Comparison of ENCODE assay signal across 27 cellular contexts in genomic region chr17:61658183-61658582, GRCh38.
DNase-seq lines count a peak whose midpoint lies in the region; ATAC-seq, FAIRE-seq and TF ChIP-seq lines count a peak whose summit lies in the region.
"Had no signal": no experiment of that assay in that cellular context is flagged by ENCODE, and none has a peak within 500 bp of the region (broad histone marks: within the 10 kb centered on the region; RNA-seq: fewer than 3 reads in every experiment).

No MANE protein-coding gene starts in this region.

- H3K36me3 ChIP-seq in HCT116 (ENCODE audit: control insufficient read depth in 1 of 2, insufficient read depth in 2 of 2, low read length in 2 of 2) (no peaks in the 10 kb centered on the region), endothelial cell of umbilical vein (ENCODE audit: control insufficient read depth in 2 of 2, extremely low read depth in 1 of 2, insufficient read depth in 2 of 2, low read length in 2 of 2) (no peaks in the 10 kb centered on the region), PC-3 (ENCODE audit: low read depth, low read length) (no peaks in the 10 kb centered on the region), stomach (no peaks in the 10 kb centered on the region)
- H3K36me3 ChIP-seq: BLaER1 treated with 17β-estradiol and CSF1 and Interleukin-3, amounts not matched to agents 10 nM and 100 nM had no signal

- H3K27me3 ChIP-seq in HCT116 (ENCODE audit: insufficient read depth, low read length) (no peaks in the 10 kb centered on the region), endothelial cell of umbilical vein (ENCODE audit: control insufficient read depth in 2 of 2, insufficient read depth in 2 of 2, low read length in 2 of 2) (no peaks in the 10 kb centered on the region), PC-3 (ENCODE audit: low read length) (no peaks in the 10 kb centered on the region), stomach (no peaks in the 10 kb centered on the region)
- H3K27me3 ChIP-seq: BLaER1 treated with 17β-estradiol and CSF1 and Interleukin-3, amounts not matched to agents 10 nM and 100 nM had no signal

- no peak for TF ChIP-seq RAD21 in HCT116 (IDR thresholded peaks at IDR 0.05; ENCODE audit: low read depth)

- 73 to 91% (median 82%) methylated on average over 2 of the region's 2 CpGs for WGBS in stomach, 5 donors

- TF ChIP-seq CTCF in HCT116 (IDR thresholded peaks at IDR 0.05 in 2 of 3, conservative IDR thresholded peaks at IDR 0.05 in 1 of 3; ENCODE audit: borderline replicate concordance in 1 of 3, insufficient read depth in 1 of 3, low read depth in 2 of 3, low read length in 2 of 3) = no peak
- TF ChIP-seq CTCF in endothelial cell of umbilical vein (IDR thresholded peaks at IDR 0.05; ENCODE audit: extremely low read depth in 1 of 2, insufficient read depth in 1 of 2, low read depth in 1 of 2, low read length in 2 of 2) = no peak
- TF ChIP-seq CTCF in PC-3 (conservative IDR thresholded peaks at IDR 0.05; ENCODE audit: low read depth, low read length) = no peak
- TF ChIP-seq CTCF in stomach (IDR thresholded peaks at IDR 0.05) = no peak

- intact Hi-C loops in HCT116 (cut with micrococcal nuclease) (no loop called here), endothelial cell of umbilical vein (cut with micrococcal nuclease) (no loop called here), PC-3 (cut with micrococcal nuclease) (no loop called here), stomach (cut with DNase I; ENCODE audit: low total_unique reads) (no loop called here)

- peaks cover 5% of the 10 kb centered on the region for H3K9me3 Mint-ChIP-seq in activated T-cell treated with anti-CD3 and anti-CD28 coated beads, Interleukin-2, amount 50 U/mL, for 24 hours

- H3K79me2 ChIP-seq in HCT116 (ENCODE audit: insufficient read depth, low read length) = no peaks in the 10 kb centered on the region
- H3K79me2 ChIP-seq in endothelial cell of umbilical vein (ENCODE audit: control insufficient read depth, insufficient read depth, low read length) = no peaks in the 10 kb centered on the region
- no peaks in the 10 kb centered on the region for H3K79me2 ChIP-seq in PC-3 (ENCODE audit: low read length)

- H4K20me1 ChIP-seq in HCT116 (ENCODE audit: insufficient read depth) = no peaks in the 10 kb centered on the region
- H4K20me1 ChIP-seq in endothelial cell of umbilical vein (replicated peaks; ENCODE audit: control insufficient read depth, extremely low read depth, insufficient read depth, low read length) = no peaks in the 10 kb centered on the region
- no peaks in the 10 kb centered on the region for H4K20me1 ChIP-seq in PC-3 (ENCODE audit: low read length)
- H4K20me1 ChIP-seq: BLaER1 treated with 17β-estradiol and CSF1 and Interleukin-3, amounts not matched to agents 10 nM and 100 nM had no signal

- FAIRE-seq in endothelial cell of umbilical vein (lab: Jason Lieb, UNC) = no peak
- FAIRE-seq: A204.1, GM12891, GM19239 had no signal

- DNase-seq in HCT116 (ENCODE audit: low read depth, low spot score) (no peak), amniotic epithelial cell (ENCODE audit: low read depth) (peak; percentile 25), endothelial cell of umbilical vein (ENCODE audit: low read depth, low spot score) (peak; percentile 4), PC-3 (no peak), stomach (no peak)
- no peak for DNase-seq in activated T-cell treated with anti-CD3 and anti-CD28 coated beads, Interleukin-2, amount 50 U/mL, for 24 hours
- DNase-seq: 8988T; ACHN; AML-193; Caco-2; Calu3; CD4-positive, alpha-beta T cell; CD8-positive, alpha-beta T cell; DMS 273 treated with DMSO at 0.1 percent for 48 hours; DMS153; DMS53; DMS79; DND-41; EL; GDM1 had no signal

- H2AFZ ChIP-seq in HCT116 (ENCODE audit: low read depth, low read length, poor library complexity, severe bottlenecking) (peak overlapping the region; percentile 22), endothelial cell of umbilical vein (ENCODE audit: low read depth, low read length) (no peak overlapping the region), PC-3 (ENCODE audit: low read length) (no peak overlapping the region)

- no peak overlapping the region for H3K4me3 ChIP-seq in HCT116 (replicated peaks in 1 of 2; ENCODE audit: low read depth in 1 of 2, low read length in 2 of 2)
- H3K4me3 ChIP-seq in endothelial cell of umbilical vein (replicated peaks in 1 of 3; ENCODE audit: insufficient read depth in 1 of 3, low read depth in 1 of 3, low read length in 3 of 3) = no peak overlapping the region
- H3K4me3 ChIP-seq in PC-3 (ENCODE audit: low read length) = no peak overlapping the region
- H3K4me3 ChIP-seq in stomach = no peak overlapping the region
- H3K4me3 ChIP-seq: BLaER1 treated with 17β-estradiol and CSF1 and Interleukin-3, amounts not matched to agents 10 nM and 100 nM had no signal

- H3K4me1 Mint-ChIP-seq in activated T-cell treated with anti-CD3 and anti-CD28 coated beads, Interleukin-2, amount 50 U/mL, for 24 hours (ENCODE audit: low read depth) = no peaks in the 10 kb centered on the region
- H3K4me1 Mint-ChIP-seq: B cell had no signal

- RAD21 ChIA-PET in HCT116 (lab: Charles Lee; ENCODE audit: low non-redundant PET in 1 of 2, low total read pairs in 2 of 2, uncharacterized antibody in 2 of 2, unreplicated experiment in 2 of 2) = no interaction called here

- no peaks in the 10 kb centered on the region for H3K36me3 Mint-ChIP-seq in activated T-cell treated with anti-CD3 and anti-CD28 coated beads, Interleukin-2, amount 50 U/mL, for 24 hours (ENCODE audit: low read depth)
- H3K36me3 Mint-ChIP-seq: CD8-positive, alpha-beta T cell had no signal

- H3K4me2 ChIP-seq in HCT116 (ENCODE audit: low read length) (no peak overlapping the region), endothelial cell of umbilical vein (ENCODE audit: insufficient read depth, low read length) (no peak overlapping the region), PC-3 (ENCODE audit: low read length) (no peak overlapping the region)
- H3K4me2 ChIP-seq: BLaER1 treated with 17β-estradiol and CSF1 and Interleukin-3, amounts not matched to agents 10 nM and 100 nM had no signal

- no peak overlapping the region for H3K4me3 Mint-ChIP-seq in activated T-cell treated with anti-CD3 and anti-CD28 coated beads, Interleukin-2, amount 50 U/mL, for 24 hours
- H3K4me3 Mint-ChIP-seq: B cell; CD4-positive, alpha-beta T cell; CD8-positive, alpha-beta T cell had no signal

- no peaks in the 10 kb centered on the region for H3K9me1 ChIP-seq in endothelial cell of umbilical vein (replicated peaks; ENCODE audit: control insufficient read depth, extremely low read depth, insufficient read depth, low read length)

- no peak for TF ChIP-seq EP300 in stomach (IDR thresholded peaks at IDR 0.05)

- no peak overlapping the region for H3K9ac ChIP-seq in HCT116 (ENCODE audit: low read length)
- no peak overlapping the region for H3K9ac ChIP-seq in endothelial cell of umbilical vein (replicated peaks; ENCODE audit: extremely low read depth, insufficient read depth, low read length)
- H3K9ac ChIP-seq in PC-3 (ENCODE audit: low read length) = no peak overlapping the region
- H3K9ac ChIP-seq: BLaER1 treated with 17β-estradiol and CSF1 and Interleukin-3, amounts not matched to agents 10 nM and 100 nM had no signal

- no peak overlapping the region for H3K27ac Mint-ChIP-seq in activated T-cell treated with anti-CD3 and anti-CD28 coated beads, Interleukin-2, amount 50 U/mL, for 24 hours
- H3K27ac Mint-ChIP-seq: B cell; CD4-positive, alpha-beta T cell; CD8-positive, alpha-beta T cell had no signal

- TF ChIP-seq POLR2A in HCT116 (IDR thresholded peaks at IDR 0.05; ENCODE audit: borderline replicate concordance, extremely low read depth, insufficient read depth, insufficient read length) (no peak), endothelial cell of umbilical vein (IDR thresholded peaks at IDR 0.05; ENCODE audit: low read depth, low read length) (no peak), stomach (IDR thresholded peaks at IDR 0.05) (no peak)

- H3K4me1 ChIP-seq in HCT116 (ENCODE audit: control insufficient read depth in 1 of 2, insufficient read depth in 2 of 2, low read length in 2 of 2) (no peaks in the 10 kb centered on the region), endothelial cell of umbilical vein (ENCODE audit: control insufficient read depth, extremely low read depth, insufficient read depth, low read length) (peaks cover 33% of the 10 kb centered on the region), PC-3 (ENCODE audit: insufficient read depth, low read length) (no peaks in the 10 kb centered on the region), stomach (no peaks in the 10 kb centered on the region)
- H3K4me1 ChIP-seq: BLaER1 treated with 17β-estradiol and CSF1 and Interleukin-3, amounts not matched to agents 10 nM and 100 nM; Caco-2 had no signal

- H3K9me3 ChIP-seq in HCT116 (ENCODE audit: control insufficient read depth in 1 of 2, insufficient read depth in 1 of 2, low read depth in 1 of 2, low read length in 2 of 2) (no peaks in the 10 kb centered on the region), endothelial cell of umbilical vein (replicated peaks; ENCODE audit: control insufficient read depth, insufficient read depth, low read length) (no peaks in the 10 kb centered on the region), PC-3 (ENCODE audit: low read length) (no peaks in the 10 kb centered on the region), stomach (peaks cover 0 to 13% (median 9%) of the 10 kb centered on the region in 4 donors)
- H3K9me3 ChIP-seq: Caco-2 had no signal

- H3K27ac ChIP-seq in HCT116 (ENCODE audit: low read depth, low read length) (no peak overlapping the region), endothelial cell of umbilical vein (ENCODE audit: insufficient read depth, low read depth, low read length) (peak overlapping the region; percentile 97), PC-3 (ENCODE audit: low read length) (no peak overlapping the region), stomach (no peak overlapping the region)
- H3K27ac ChIP-seq: BLaER1 treated with 17β-estradiol and CSF1 and Interleukin-3, amounts not matched to agents 10 nM and 100 nM; C4-2B had no signal

- no TSS peak for BruUV-seq in HCT116 (replicated peaks; lab: Mats Ljungman, UMichigan)
- no TSS peak for BruUV-seq in endothelial cell of umbilical vein (replicated peaks; lab: Mats Ljungman, UMichigan)
- no TSS peak for BruUV-seq in PC-3 (replicated peaks; lab: Mats Ljungman, UMichigan)

- peaks cover 16% of the 10 kb centered on the region for H3K27me3 Mint-ChIP-seq in activated T-cell treated with anti-CD3 and anti-CD28 coated beads, Interleukin-2, amount 50 U/mL, for 24 hours

- ATAC-seq in HCT116 (no peak), PC-3 (no peak), GM21576 (IDR thresholded peaks at IDR 0.05; ENCODE audit: unreplicated experiment) (no peak)
- ATAC-seq: CD8-positive, alpha-beta T cell had no signal

- dilution Hi-C loops in endothelial cell of umbilical vein (cut with MboI; ENCODE audit: extremely low pct_ligation_motif_present, low sequenced_read_pairs) = no loop called here

- H3K9me2 ChIP-seq in HCT116 (ENCODE audit: insufficient read depth) (no peaks in the 10 kb centered on the region), PC-3 (replicated peaks; ENCODE audit: low read length) (no peaks in the 10 kb centered on the region)

- CTCF ChIA-PET in HCT116 (lab: Charles Lee) = no interaction called here
- CTCF ChIA-PET in endothelial cell of umbilical vein (lab: Charles Lee) = interaction anchor here (0.8 kb wide), 1 partner anchor 22 kb away, joined by 3 read pairs; no protein-coding TSS in a partner anchor
- CTCF ChIA-PET in PC-3 (lab: Charles Lee) = no interaction called here

- POLR2A ChIA-PET in HCT116 (lab: Charles Lee) = no interaction called here
- POLR2A ChIA-PET in endothelial cell of umbilical vein (lab: Charles Lee) = no interaction called here
- POLR2A ChIA-PET in PC-3 (lab: Charles Lee; ENCODE audit: unreplicated experiment) = no interaction called here

- H3F3A ChIP-seq in PC-3 (ENCODE audit: low read length, unreplicated experiment) = no peaks in the 10 kb centered on the region

Comparison
In these comparisons a context has a peak if more than half of its experiments do, and no peak if none do; other contexts are left out.
1. DNase-seq: peak in amniotic epithelial cell (single experiment) and endothelial cell of umbilical vein (single experiment); none in HCT116 (single experiment), PC-3 (single experiment), stomach (single experiment) and activated T-cell treated with anti-CD3 and anti-CD28 coated beads, Interleukin-2, amount 50 U/mL, for 24 hours (single experiment).